Comparison of ENCODE assay signal across 17 cellular contexts in genomic region chr1:2160691-2161320, GRCh38. TPM values are rescaled to one million over a fixed set of nuclear protein-coding genes. Genes with fewer than 3 reads are reported as not detected.
A peak's percentile ranks its signal among the peaks of the same experiment; 100 is the strongest.
DNase-seq lines count a peak whose midpoint lies in the region; ATAC-seq and TF ChIP-seq lines count a peak whose summit lies in the region.
"Had no signal": no experiment of that assay in that cellular context is flagged by ENCODE, and none has a peak within 500 bp of the region (broad histone marks: within the 10 kb centered on the region; RNA-seq: fewer than 3 reads in every experiment).

No MANE protein-coding gene starts in this region.

- no peaks in the 10 kb centered on the region for H3K4me1 ChIP-seq in lower lobe of right lung
- no peaks in the 10 kb centered on the region for H3K4me1 ChIP-seq in upper lobe of right lung
- H3K4me1 ChIP-seq: BE2C had no signal

- no peaks in the 10 kb centered on the region for H3K9me3 Mint-ChIP-seq in central memory CD8-positive, alpha-beta T cell
- H3K9me3 Mint-ChIP-seq: CD4-positive, alpha-beta memory T cell had no signal

- H3K27ac Mint-ChIP-seq in central memory CD8-positive, alpha-beta T cell (ENCODE audit: low read depth), result peak overlapping the region; percentile 61

- H3K36me3 Mint-ChIP-seq in central memory CD8-positive, alpha-beta T cell (ENCODE audit: insufficient read depth), result peaks cover 14% of the 10 kb centered on the region

- DNase-seq in left ventricle myocardium superior (no peak), Right ventricle myocardium superior (no peak), lower lobe of right lung (no peak), upper lobe of right lung (no peak), MV-4-11 (lab: John Stamatoyannopoulos, UW) (no peak), NCI-H2107 (lab: John Stamatoyannopoulos, UW) (no peak)
- DNase-seq in central memory CD8-positive, alpha-beta T cell (ENCODE audit: low spot score in 2 of 2), result no peak
- DNase-seq: BE2C, DMS 273 treated with DMSO at 0.1 percent for 48 hours, NCI-H1092 treated with DMSO at 0.1 percent for 48 hours, NCI-H1694 treated with DMSO at 0.1 percent for 48 hours, NCI-H446, NCI-H748 treated with DMSO at 0.1 percent for 48 hours, PC-3 had no signal

- H3K4me3 Mint-ChIP-seq in central memory CD8-positive, alpha-beta T cell, result no peak overlapping the region
- H3K4me3 Mint-ChIP-seq: CD4-positive, alpha-beta memory T cell had no signal

- H3K4me3 ChIP-seq in lower lobe of right lung (no peak overlapping the region), upper lobe of right lung (no peak overlapping the region)
- H3K4me3 ChIP-seq: SK-N-MC had no signal

- H3K27ac ChIP-seq in lower lobe of right lung (no peak overlapping the region), upper lobe of right lung (no peak overlapping the region)
- H3K27ac ChIP-seq: SK-N-MC had no signal

- intact Hi-C loops in left ventricle myocardium superior (cut with micrococcal nuclease) (no loop called here), Right ventricle myocardium superior (cut with DNase I) (no loop called here), lower lobe of right lung (cut with DNase I) (no loop called here), upper lobe of right lung (cut with DNase I) (no loop called here)

- H3K27me3 ChIP-seq in lower lobe of right lung (ENCODE audit: low read depth), result no peaks in the 10 kb centered on the region
- no peaks in the 10 kb centered on the region for H3K27me3 ChIP-seq in upper lobe of right lung
- H3K27me3 ChIP-seq: BE2C had no signal

- ATAC-seq in left ventricle myocardium superior, result peak; percentile 10
- no peak for ATAC-seq in Right ventricle myocardium superior (ENCODE audit: poor library complexity)
- ATAC-seq in central memory CD8-positive, alpha-beta T cell (replicated peaks; ENCODE audit: extremely low read depth, poor library complexity, severe bottlenecking), result no peak
- peak; percentile 4 to 17 for ATAC-seq in lower lobe of right lung
- peak; percentile 17 for ATAC-seq in upper lobe of right lung
- ATAC-seq in GM19328 (IDR thresholded peaks at IDR 0.05; ENCODE audit: unreplicated experiment), result no peak
- ATAC-seq: PC-3 had no signal

- peaks cover 25% of the 10 kb centered on the region for H3K4me1 Mint-ChIP-seq in central memory CD8-positive, alpha-beta T cell
- H3K4me1 Mint-ChIP-seq: CD4-positive, alpha-beta memory T cell had no signal

- TF ChIP-seq CTCF in lower lobe of right lung (IDR thresholded peaks at IDR 0.05) (no peak), upper lobe of right lung (IDR thresholded peaks at IDR 0.05) (no peak)

- H3K9me3 ChIP-seq in lower lobe of right lung (no peaks in the 10 kb centered on the region), upper lobe of right lung (no peaks in the 10 kb centered on the region)
- H3K9me3 ChIP-seq: BE2C had no signal

- no peaks in the 10 kb centered on the region for H3K27me3 Mint-ChIP-seq in central memory CD8-positive, alpha-beta T cell
- H3K27me3 Mint-ChIP-seq: CD4-positive, alpha-beta memory T cell had no signal

- H3K36me3 ChIP-seq in lower lobe of right lung, result peaks cover 41% of the 10 kb centered on the region
- H3K36me3 ChIP-seq in upper lobe of right lung, result peaks cover 7% of the 10 kb centered on the region
- H3K36me3 ChIP-seq: BE2C had no signal

RNA-seq across cellular contexts. Expression of gene FAAP20, which starts 33.8 kb away (rescaled TPM):
- 38.4 TPM for total RNA-seq in left ventricle myocardium superior
- total RNA-seq in Right ventricle myocardium superior, result 38.7 TPM
- 50.9 TPM for total RNA-seq in lower lobe of right lung
- 55.3 TPM for total RNA-seq in upper lobe of right lung

Comparison
In these comparisons a context has a peak if more than half of its experiments do, and no peak if none do; other contexts are left out.
1. ATAC-seq: peak in left ventricle myocardium superior (single experiment), lower lobe of right lung (2 of 2) and upper lobe of right lung (single experiment); none in Right ventricle myocardium superior (single experiment), central memory CD8-positive, alpha-beta T cell (single experiment) and GM19328 (single experiment).